ENCODE assay signal across 8 cellular contexts in genomic region chr17:81200695-81201580, GRCh38. TPM values are rescaled to one million over a fixed set of nuclear protein-coding genes. Genes with fewer than 3 reads are reported as not detected.
DNase-seq lines count a peak whose midpoint lies in the region; ATAC-seq and TF ChIP-seq lines count a peak whose summit lies in the region.

No MANE protein-coding gene starts in this region.

- H3K27me3 ChIP-seq in neutrophil, result no peaks in the 10 kb centered on the region

- no peaks in the 10 kb centered on the region for H3K9me3 ChIP-seq in neutrophil

- peak; percentile 86 for TF ChIP-seq CTCF in fibroblast of the aortic adventitia (IDR thresholded peaks at IDR 0.05; ENCODE audit: insufficient read depth, low read length)
- peak; percentile 64 for TF ChIP-seq CTCF in neutrophil (IDR thresholded peaks at IDR 0.05)

- peak; percentile 5 for DNase-seq in activated naive CD4-positive, alpha-beta T cell treated with Interleukin-2 at 50 U/mL for 16 hours
- no peak for DNase-seq in activated naive CD4-positive, alpha-beta T cell treated with anti-CD3 and anti-CD28 coated beads, Interleukin-2, amount 50 U/mL, for 16 hours
- DNase-seq in LoVo (ENCODE audit: low spot score) (peak; percentile 32), UCSD-AML1 (lab: John Stamatoyannopoulos, UW; ENCODE audit: unreplicated experiment) (peak; percentile 74), fibroblast of the aortic adventitia (ENCODE audit: low read depth) (peak; percentile 85)

- H3K4me1 ChIP-seq in neutrophil (ENCODE audit: control insufficient read depth in 1 of 2, insufficient read depth in 1 of 2, low read depth in 1 of 2, low read length in 1 of 2), result peaks cover 0 to 3% of the 10 kb centered on the region in 2 experiments

- no peak overlapping the region for H3K4me3 ChIP-seq in fibroblast of the aortic adventitia (ENCODE audit: low read depth, low read length)
- H3K4me3 ChIP-seq in neutrophil (ENCODE audit: low read depth in 1 of 2, low read length in 1 of 2), result no peak overlapping the region

- ATAC-seq in HG03442 (IDR thresholded peaks at IDR 0.05; ENCODE audit: unreplicated experiment), result no peak
- ATAC-seq in HG02884 (IDR thresholded peaks at IDR 0.05; ENCODE audit: unreplicated experiment), result no peak

- H3K36me3 ChIP-seq in neutrophil, result peaks cover 32% of the 10 kb centered on the region

- no peak overlapping the region for H3K27ac ChIP-seq in neutrophil

RNA-seq across cellular contexts. Expression of gene CEP131, which starts 21.8 kb away (rescaled TPM):
- total RNA-seq in fibroblast of the aortic adventitia (ENCODE audit: low replicate concordance), result 9.6 and 30.1 TPM in 2 replicates

RNA-seq across cellular contexts. Expression of gene AATK, which starts 34.9 kb away (rescaled TPM):
- total RNA-seq in fibroblast of the aortic adventitia (ENCODE audit: low replicate concordance), result 0.16 and 0.18 TPM in 2 replicates

RNA-seq across cellular contexts. Expression of gene PVALEF, which starts 35.6 kb away (rescaled TPM):
- not detected in 2 replicates for total RNA-seq in fibroblast of the aortic adventitia (ENCODE audit: low replicate concordance)

RNA-seq across cellular contexts. Expression of gene TEPSIN, which starts 37.9 kb away (rescaled TPM):
- total RNA-seq in fibroblast of the aortic adventitia (ENCODE audit: low replicate concordance), result 3.4 and 13.3 TPM in 2 replicates

RNA-seq across cellular contexts. Expression of gene NDUFAF8, which starts 38.2 kb away (rescaled TPM):
- 27.4 and 66.6 TPM in 2 replicates for total RNA-seq in fibroblast of the aortic adventitia (ENCODE audit: low replicate concordance)
